ENCODE assay signal across 8 cellular contexts in genomic region chr12:132886529-132887477, GRCh38. TPM values are rescaled to one million over a fixed set of nuclear protein-coding genes. Genes with fewer than 3 reads are reported as not detected.
A peak's percentile ranks its signal among the peaks of the same experiment; 100 is the strongest.
DNase-seq lines count a peak whose midpoint lies in the region; ATAC-seq and TF ChIP-seq lines count a peak whose summit lies in the region.

No MANE protein-coding gene starts in this region.

- peak overlapping the region; percentile 84 for H3K4me3 Mint-ChIP-seq in CD4-positive, alpha-beta T cell
- peak overlapping the region; percentile 97 for H3K4me3 Mint-ChIP-seq in activated CD4-positive, alpha-beta memory T cell treated with anti-CD3 and anti-CD28 coated beads, Interleukin-2, amount 10 ng/mL, durations not matched to agents 7 days and 5 days

- no peak overlapping the region for H3K9ac ChIP-seq in parathyroid adenoma

- peak overlapping the region; percentile 100 for H3K27ac Mint-ChIP-seq in CD4-positive, alpha-beta T cell
- peak overlapping the region; percentile 70 for H3K27ac Mint-ChIP-seq in activated CD4-positive, alpha-beta memory T cell treated with anti-CD3 and anti-CD28 coated beads, Interleukin-2, amount 10 ng/mL, durations not matched to agents 7 days and 5 days

- CTCF ChIA-PET in CD4-positive, alpha-beta T cell (lab: Charles Lee): interaction anchor here (2.4 kb wide), 1 partner anchor 18 kb away, joined by 11 read pairs; no protein-coding TSS in a partner anchor
- CTCF ChIA-PET in activated CD4-positive, alpha-beta memory T cell treated with anti-CD3 and anti-CD28 coated beads, Interleukin-2, amount 10 ng/mL, durations not matched to agents 7 days and 5 days (lab: Charles Lee): interaction anchor here (1.0 to 1.1 kb wide), 2 partner anchors 18 to 58 kb away, joined by 4 to 6 read pairs; partner anchors contain the start of gene GOLGA3

- peaks cover 2% of the 10 kb centered on the region for H3K79me2 ChIP-seq in parathyroid adenoma

- no peak for TF ChIP-seq POLR2A in gastroesophageal sphincter (IDR thresholded peaks at IDR 0.05)

- H3K27ac ChIP-seq in CD4-positive, alpha-beta T cell (ENCODE audit: low read depth, low read length): peak overlapping the region; percentile 77
- H3K27ac ChIP-seq in gastroesophageal sphincter: peak overlapping the region; percentile 42 to 96 (median 92)
- H3K27ac ChIP-seq in parathyroid adenoma: no peak overlapping the region

- peaks cover 39% of the 10 kb centered on the region for H3K4me1 Mint-ChIP-seq in CD4-positive, alpha-beta T cell (ENCODE audit: low read depth)
- peaks cover 20% of the 10 kb centered on the region for H3K4me1 Mint-ChIP-seq in activated CD4-positive, alpha-beta memory T cell treated with anti-CD3 and anti-CD28 coated beads, Interleukin-2, amount 10 ng/mL, durations not matched to agents 7 days and 5 days

- H3K27me3 Mint-ChIP-seq in CD4-positive, alpha-beta T cell: no peaks in the 10 kb centered on the region
- H3K27me3 Mint-ChIP-seq in activated CD4-positive, alpha-beta memory T cell treated with anti-CD3 and anti-CD28 coated beads, Interleukin-2, amount 10 ng/mL, durations not matched to agents 7 days and 5 days: peaks cover 3% of the 10 kb centered on the region

- H3K36me3 ChIP-seq in gastroesophageal sphincter (peaks cover 0 to 24% of the 10 kb centered on the region in 2 donors), parathyroid adenoma (ENCODE audit: control insufficient read depth, insufficient read depth, low read length) (no peaks in the 10 kb centered on the region)

- intact Hi-C loops in CD4-positive, alpha-beta T cell (cut with DNase I, micrococcal nuclease): loop anchor here (1.0 to 10.0 kb wide), 6 partner anchors 17 to 202 kb away; partner anchors contain the start of genes ANKLE2 (in 1 of the 2), POLE (in 1 of the 2) and PXMP2 (in 1 of the 2)

- H3K9me3 ChIP-seq in CD4-positive, alpha-beta T cell (ENCODE audit: control insufficient read depth, low read length): no peaks in the 10 kb centered on the region
- H3K9me3 ChIP-seq in gastroesophageal sphincter: no peaks in the 10 kb centered on the region
- H3K9me3 ChIP-seq in parathyroid adenoma (ENCODE audit: control insufficient read depth, low read length): no peaks in the 10 kb centered on the region

- POLR2A ChIA-PET in CD4-positive, alpha-beta T cell (lab: Charles Lee): interaction anchor here (0.6 to 2.4 kb wide), 23 partner anchors 8 to 301 kb away, joined by 3 to 30 read pairs (median 5); partner anchors contain the start of genes GOLGA3, PGAM5 and ZNF26
- POLR2A ChIA-PET in activated CD4-positive, alpha-beta memory T cell treated with anti-CD3 and anti-CD28 coated beads, Interleukin-2, amount 10 ng/mL, durations not matched to agents 7 days and 5 days (lab: Charles Lee): interaction anchor here (0.6 to 2.5 kb wide), 14 partner anchors 13 to 318 kb away, joined by 3 to 15 read pairs (median 5); partner anchors contain the start of genes ZNF10, ZNF26, ZNF84 and ZNF891

- peak in 2 of 10 experiments; percentile 10 to 38 for DNase-seq in CD4-positive, alpha-beta T cell
- DNase-seq in activated CD4-positive, alpha-beta memory T cell treated with anti-CD3 and anti-CD28 coated beads, Interleukin-2, amount 10 ng/mL, durations not matched to agents 7 days and 5 days: no peak
- DNase-seq in NCI-H510A treated with DMSO at 0.1 percent for 48 hours (lab: John Stamatoyannopoulos, UW) (no peak), NCI-H446 treated with DMSO at 0.1 percent for 48 hours (lab: John Stamatoyannopoulos, UW) (no peak)

- H3K4me2 ChIP-seq in parathyroid adenoma (ENCODE audit: low read length): peak overlapping the region; percentile 84

- no peak for TF ChIP-seq CTCF in CD4-positive, alpha-beta T cell (IDR thresholded peaks at IDR 0.05)
- TF ChIP-seq CTCF in gastroesophageal sphincter (IDR thresholded peaks at IDR 0.05) (no peak), parathyroid adenoma (IDR thresholded peaks at IDR 0.05) (no peak)

- no peak for ATAC-seq in CD4-positive, alpha-beta T cell (ENCODE audit: poor library complexity)
- ATAC-seq in GM19395 (IDR thresholded peaks at IDR 0.05; ENCODE audit: unreplicated experiment) (peak; percentile 37), HG03460 (IDR thresholded peaks at IDR 0.05; ENCODE audit: unreplicated experiment) (peak; percentile 18), gastroesophageal sphincter (peak; percentile 18)

- TF ChIP-seq EP300 in gastroesophageal sphincter (IDR thresholded peaks at IDR 0.05): no peak

- H3K9me3 Mint-ChIP-seq in CD4-positive, alpha-beta T cell: peaks cover 2% of the 10 kb centered on the region
- peaks cover 35% of the 10 kb centered on the region for H3K9me3 Mint-ChIP-seq in activated CD4-positive, alpha-beta memory T cell treated with anti-CD3 and anti-CD28 coated beads, Interleukin-2, amount 10 ng/mL, durations not matched to agents 7 days and 5 days

- peaks cover 47% of the 10 kb centered on the region for H3K36me3 Mint-ChIP-seq in CD4-positive, alpha-beta T cell (ENCODE audit: low read depth)
- H3K36me3 Mint-ChIP-seq in activated CD4-positive, alpha-beta memory T cell treated with anti-CD3 and anti-CD28 coated beads, Interleukin-2, amount 10 ng/mL, durations not matched to agents 7 days and 5 days (ENCODE audit: low read depth): peaks cover 70% of the 10 kb centered on the region

- H3K27me3 ChIP-seq in CD4-positive, alpha-beta T cell (ENCODE audit: control insufficient read depth, insufficient read depth, low read length): no peaks in the 10 kb centered on the region
- no peaks in the 10 kb centered on the region for H3K27me3 ChIP-seq in gastroesophageal sphincter
- H3K27me3 ChIP-seq in parathyroid adenoma (ENCODE audit: control insufficient read depth, insufficient read depth, low read length): no peaks in the 10 kb centered on the region

- H2AFZ ChIP-seq in parathyroid adenoma: peak overlapping the region; percentile 66

- H3K4me3 ChIP-seq in gastroesophageal sphincter (peak overlapping the region; percentile 80 to 95), parathyroid adenoma (ENCODE audit: low read depth, low read length) (peak overlapping the region; percentile 77)

- H3K4me1 ChIP-seq in gastroesophageal sphincter (peaks cover 0 to 35% (median 0%) of the 10 kb centered on the region in 3 donors), parathyroid adenoma (no peaks in the 10 kb centered on the region)

- WGBS in gastroesophageal sphincter (ENCODE audit: low coverage in 1 of 2), 2 donors: 18 to 32% methylated on average over 11 to 20 of the region's 64 CpGs

RNA-seq across cellular contexts. Expression of gene CHFR, which starts 0.6 kb away (rescaled TPM):
- 10 to 100 TPM; 75.1 to 85.6 TPM for total RNA-seq in CD4-positive, alpha-beta T cell
- total RNA-seq in activated CD4-positive, alpha-beta memory T cell treated with anti-CD3 and anti-CD28 coated beads, Interleukin-2, amount 10 ng/mL, durations not matched to agents 7 days and 5 days: 10 to 100 TPM; 78.7 to 78.8 TPM
- total RNA-seq in gastroesophageal sphincter: 10 to 100 TPM; 30.8 to 42.1 (median 36.8) TPM

RNA-seq across cellular contexts. Expression of gene GOLGA3, which starts 58.1 kb away (rescaled TPM):
- total RNA-seq in CD4-positive, alpha-beta T cell: 10 to 100 TPM; 31.5 to 34.0 TPM
- 10 to 100 TPM; 46.2 to 46.5 TPM for total RNA-seq in activated CD4-positive, alpha-beta memory T cell treated with anti-CD3 and anti-CD28 coated beads, Interleukin-2, amount 10 ng/mL, durations not matched to agents 7 days and 5 days
- total RNA-seq in gastroesophageal sphincter: 100 to 1,000 TPM in 1 of 4 donors, 10 to 100 TPM in 3; 54.8 to 126 (median 74.1) TPM
